ENCODE assay signal across 11 cellular contexts in genomic region chr3:3081659-3082546, GRCh38. TPM values are rescaled to one million over a fixed set of nuclear protein-coding genes. Genes with fewer than 3 reads are reported as not detected.
A peak's percentile ranks its signal among the peaks of the same experiment; 100 is the strongest.
DNase-seq lines count a peak whose midpoint lies in the region; ATAC-seq and TF ChIP-seq lines count a peak whose summit lies in the region.
"Had no signal": no experiment of that assay in that cellular context is flagged by ENCODE, and none has a peak within 500 bp of the region (broad histone marks: within the 10 kb centered on the region; RNA-seq: fewer than 3 reads in every experiment).

No MANE protein-coding gene starts in this region.

- H4K20me1 ChIP-seq in MM.1S (ENCODE audit: insufficient read depth, low read length) = no peaks in the 10 kb centered on the region
- H4K20me1 ChIP-seq: BLaER1 had no signal

- 0 out of 2 replicates have a peak overlapping the region, but pooled peaks have one; percentile 39 for H2AFZ ChIP-seq in MM.1S (ENCODE audit: low read length)

- TF ChIP-seq CTCF in MM.1S (IDR thresholded peaks at IDR 0.05; ENCODE audit: low read length) (no peak), lower leg skin (IDR thresholded peaks at IDR 0.05) (no peak)

- intact Hi-C loops in lower leg skin (cut with DNase I; ENCODE audit: low total_unique reads) = no loop called here

- H3K27me3 ChIP-seq in MM.1S (replicated peaks; ENCODE audit: insufficient read depth, low read length) = no peaks in the 10 kb centered on the region
- H3K27me3 ChIP-seq: BLaER1 had no signal

- H3K4me2 ChIP-seq in MM.1S (ENCODE audit: low read depth, low read length) = peak overlapping the region; percentile 71
- H3K4me2 ChIP-seq: BLaER1 had no signal

- H3K36me3 ChIP-seq in MM.1S (replicated peaks; ENCODE audit: insufficient read depth, low read length) = no peaks in the 10 kb centered on the region
- H3K36me3 ChIP-seq: BLaER1 had no signal

- peak; percentile 33 for DNase-seq in MM.1S
- DNase-seq in stimulated activated CD4-positive, alpha-beta T cell treated with anti-CD3 and anti-CD28 coated beads, Interleukin-4, amount 100 ng/mL, for 24 hours = no peak
- no peak for DNase-seq in lower leg skin (ENCODE audit: low spot score in 2 of 2)
- DNase-seq in SKM-1 treated with dmso at 0.1 percent for 144 hours (lab: John Stamatoyannopoulos, UW; ENCODE audit: unreplicated experiment) = no peak
- DNase-seq in DMS153 treated with DMSO at 0.1 percent for 48 hours (lab: John Stamatoyannopoulos, UW; ENCODE audit: unreplicated experiment) = no peak
- DNase-seq: NCI-H1436 treated with DMSO at 0.1 percent for 48 hours had no signal

- WGBS in lower leg skin, 2 donors = 75 to 87% methylated on average over 9 of the region's 9 CpGs

- no peaks in the 10 kb centered on the region for H3K9me3 ChIP-seq in MM.1S (replicated peaks; ENCODE audit: insufficient read depth, low read length)
- H3K9me3 ChIP-seq: BLaER1 had no signal

- peak overlapping the region; percentile 15; the same call in 1 of the 2 replicates for H3K4me3 ChIP-seq in MM.1S (ENCODE audit: low read length)
- no peak overlapping the region for H3K4me3 ChIP-seq in lower leg skin (ENCODE audit: low read depth, poor library complexity, severe bottlenecking)
- H3K4me3 ChIP-seq: BLaER1 had no signal

- H3K79me2 ChIP-seq in MM.1S (ENCODE audit: low read length) = no peaks in the 10 kb centered on the region

- peak overlapping the region; percentile 72 for H3K27ac ChIP-seq in MM.1S (ENCODE audit: low read length)
- H3K27ac ChIP-seq: BLaER1 had no signal

- TF ChIP-seq POLR2A in lower leg skin (IDR thresholded peaks at IDR 0.05) = no peak

- H3K9ac ChIP-seq in MM.1S (ENCODE audit: low read length) = no peak overlapping the region
- H3K9ac ChIP-seq: BLaER1 had no signal

- peaks cover 8% of the 10 kb centered on the region for H3F3A ChIP-seq in MM.1S (ENCODE audit: insufficient read depth, low read length)

- no peaks in the 10 kb centered on the region for H3K9me2 ChIP-seq in MM.1S (replicated peaks; ENCODE audit: insufficient read depth, low read length)

- peaks cover 18% of the 10 kb centered on the region for H3K4me1 ChIP-seq in MM.1S (ENCODE audit: low read length)
- H3K4me1 ChIP-seq: BLaER1 had no signal

- peak; percentile 76 for ATAC-seq in GM18520 (IDR thresholded peaks at IDR 0.05; ENCODE audit: unreplicated experiment)
- peak; percentile 86 for ATAC-seq in GM21390 (IDR thresholded peaks at IDR 0.05; ENCODE audit: unreplicated experiment)
- peak; percentile 73 for ATAC-seq in HG02981 (IDR thresholded peaks at IDR 0.05; ENCODE audit: unreplicated experiment)

RNA-seq across cellular contexts. Expression of gene IL5RA, which starts 28.3 kb away (rescaled TPM):
- under 1 TPM in 1 of 4 donors, not detected in 3; 0.10 TPM for total RNA-seq in lower leg skin
- total RNA-seq: endothelial cell of umbilical vein had no signal

RNA-seq across cellular contexts. Expression of gene TRNT1, which starts 44.8 kb away (rescaled TPM):
- total RNA-seq in lower leg skin = 10 to 100 TPM in 1 of 4 donors, 1 to 10 TPM in 3; 5.9 to 14.5 (median 7.8) TPM
